In the genomic region with DNA sequence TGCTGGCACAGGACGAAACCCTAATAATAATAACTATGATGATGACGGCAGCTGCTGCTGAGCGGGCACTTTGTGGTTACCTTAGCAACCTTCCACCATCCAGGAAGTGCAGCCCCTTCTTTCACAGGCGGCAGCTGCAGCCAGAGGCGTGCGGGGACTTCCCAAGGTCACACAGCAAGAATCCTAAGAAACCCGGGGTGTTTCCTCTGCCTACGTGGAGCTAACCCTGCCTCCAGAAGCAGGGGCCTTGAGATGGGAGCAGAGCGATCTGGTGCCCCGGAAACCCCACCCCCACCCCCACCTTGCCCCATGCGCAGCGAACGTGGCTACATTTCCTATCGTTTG, we compare ENCODE assay signal across 9 cellular contexts. TPM values are rescaled to one million over a fixed set of nuclear protein-coding genes. Genes with fewer than 3 reads are reported as not detected.
A peak's percentile ranks its signal among the peaks of the same experiment; 100 is the strongest.
DNase-seq lines count a peak whose midpoint lies in the region; ATAC-seq and TF ChIP-seq lines count a peak whose summit lies in the region.
"Had no signal": no experiment of that assay in that cellular context is flagged by ENCODE, and none has a peak within 500 bp of the region (broad histone marks: within the 10 kb centered on the region; RNA-seq: fewer than 3 reads in every experiment).

No MANE protein-coding gene starts in this region.

- H3K4ac ChIP-seq in neuronal stem cell (ENCODE audit: low read length), result no peak overlapping the region

- 0% methylated on average over 3 to 10 of the region's 14 CpGs for WGBS in esophagus squamous epithelium, 2 donors
- no CpG with 5 or more reads among the region's 14 CpGs for WGBS in neuronal stem cell (ENCODE audit: extremely low coverage in 2 of 2, insufficient read length in 2 of 2, insufficient replicate concordance in 1 of 2), 2 donors
- whole genome bisulfite sequencing in transverse colon (ENCODE audit: low coverage in 1 of 2), 2 donors, result 2% methylated on average over 14 of the region's 14 CpGs; no CpG with 5 or more reads in 1 of the 2 donors

- no peaks in the 10 kb centered on the region for H3K79me1 ChIP-seq in neuronal stem cell (ENCODE audit: low read depth, low read length)

- no peak for TF ChIP-seq EP300 in transverse colon (IDR thresholded peaks at IDR 0.05; ENCODE audit: low read depth)

- H3K9ac ChIP-seq in neuronal stem cell (ENCODE audit: low read depth, low read length, poor library complexity), result peak overlapping the region; percentile 86

- intact Hi-C loops in esophagus squamous epithelium (cut with DNase I), result loop anchor here (10.0 kb wide), 1 partner anchor 862 kb away; no protein-coding TSS in a partner anchor
- intact Hi-C loops in transverse colon (cut with DNase I; ENCODE audit: low total_unique reads), result loop anchor here (10.0 kb wide), 2 partner anchors 762 to 862 kb away; no protein-coding TSS in a partner anchor

- H3K27ac ChIP-seq in esophagus squamous epithelium (peak overlapping the region; percentile 93 to 98 (median 97)), neuronal stem cell (replicated peaks; ENCODE audit: low read length) (no peak overlapping the region), transverse colon (peak overlapping the region; percentile 84 to 88 (median 86))

- H2BK120ac ChIP-seq in neuronal stem cell (ENCODE audit: low read depth, low read length), result no peak overlapping the region

- no peak overlapping the region for H2BK5ac ChIP-seq in neuronal stem cell (ENCODE audit: low read length)

- H3K4me3 ChIP-seq in esophagus squamous epithelium, result peak overlapping the region; percentile 28 to 66 (median 50)
- H3K4me3 ChIP-seq in neuronal stem cell (ENCODE audit: low read length in 2 of 2), result peak overlapping the region; percentile 44 to 70
- peak overlapping the region; percentile 19 to 50 (median 30) for H3K4me3 ChIP-seq in transverse colon

- no peak overlapping the region for H4K8ac ChIP-seq in neuronal stem cell (ENCODE audit: low read depth, low read length)

- TF ChIP-seq CTCF in esophagus squamous epithelium (IDR thresholded peaks at IDR 0.05), result no peak
- no peak for TF ChIP-seq CTCF in transverse colon (IDR thresholded peaks at IDR 0.05)

- peak overlapping the region; percentile 38 for H2AK5ac ChIP-seq in neuronal stem cell (ENCODE audit: low read depth, low read length)

- peaks cover 21 to 76% (median 28%) of the 10 kb centered on the region in 3 donors for H3K4me1 ChIP-seq in esophagus squamous epithelium
- H3K4me1 ChIP-seq in neuronal stem cell (ENCODE audit: control insufficient read depth in 2 of 2, insufficient read depth in 1 of 2, low read depth in 1 of 2, low read length in 2 of 2), result peaks cover 8 to 11% of the 10 kb centered on the region in 2 donors
- H3K4me1 ChIP-seq in transverse colon, result peaks cover 0 to 29% (median 22%) of the 10 kb centered on the region in 4 donors

- peak overlapping the region; percentile 88 for H2BK15ac ChIP-seq in neuronal stem cell (ENCODE audit: low read length)

- ATAC-seq in GM19025 (IDR thresholded peaks at IDR 0.05; ENCODE audit: low read depth, unreplicated experiment) (peak; percentile 28), HG03095 (IDR thresholded peaks at IDR 0.05; ENCODE audit: unreplicated experiment) (peak; percentile 28)

- no peak overlapping the region for H3K14ac ChIP-seq in neuronal stem cell (ENCODE audit: low read length)

- peak overlapping the region; percentile 81 for H3K18ac ChIP-seq in neuronal stem cell (ENCODE audit: low read length)

- DNase-seq in NCI-H446 treated with DMSO at 0.1 percent for 48 hours (lab: John Stamatoyannopoulos, UW), result peak; percentile 22
- peak; percentile 49 for DNase-seq in activated T-cell treated with anti-CD3 and anti-CD28 coated beads for 4 hours
- no peak for DNase-seq in esophagus squamous epithelium (lab: John Stamatoyannopoulos, UW)
- DNase-seq in neuronal stem cell (ENCODE audit: low spot score), result peak; percentile 35
- peak; percentile 64 for DNase-seq in transverse colon
- no peak for DNase-seq in ureter (ENCODE audit: low spot score)

- no peak overlapping the region for H3K23ac ChIP-seq in neuronal stem cell (ENCODE audit: low read depth, low read length, poor library complexity)

- H3K27me3 ChIP-seq in esophagus squamous epithelium (no peaks in the 10 kb centered on the region), neuronal stem cell (ENCODE audit: control insufficient read depth in 3 of 3, insufficient read depth in 3 of 3, low read depth in 1 of 3, low read length in 3 of 3) (peaks cover 0 to 11% (median 8%) of the 10 kb centered on the region in 3 experiments), transverse colon (no peaks in the 10 kb centered on the region)

- H2BK12ac ChIP-seq in neuronal stem cell (ENCODE audit: low read length), result no peak overlapping the region

- peak overlapping the region; percentile 95 for H2AFZ ChIP-seq in neuronal stem cell (ENCODE audit: low read length)

- no peak for TF ChIP-seq POLR2A in esophagus squamous epithelium (IDR thresholded peaks at IDR 0.05)
- TF ChIP-seq POLR2A in transverse colon (IDR thresholded peaks at IDR 0.05), result no peak

- H3K4me2 ChIP-seq in neuronal stem cell (ENCODE audit: insufficient read depth, low read length, poor library complexity, severe bottlenecking), result peak overlapping the region; percentile 93

- no peak overlapping the region for H4K91ac ChIP-seq in neuronal stem cell (ENCODE audit: low read depth, low read length, poor library complexity)

- H3K9me3 ChIP-seq in esophagus squamous epithelium (no peaks in the 10 kb centered on the region), neuronal stem cell (replicated peaks in 1 of 2; ENCODE audit: control insufficient read depth in 2 of 2, insufficient read depth in 1 of 2, low read depth in 1 of 2, low read length in 2 of 2) (no peaks in the 10 kb centered on the region), transverse colon (no peaks in the 10 kb centered on the region)

- in situ Hi-C loops in transverse colon (cut with MboI; ENCODE audit: low pct_ligation_motif_present in 1 of 4, low pct_unique_long_range_greater_than_20kb in 1 of 4, low sequenced_read_pairs in 3 of 4), result loop anchor here (5.0 to 25.0 kb wide), 6 partner anchors 119 to 1054 kb away; partner anchors contain the start of gene KRT10 (in 2 of the 4)

- H3K36me3 ChIP-seq in esophagus squamous epithelium (no peaks in the 10 kb centered on the region), neuronal stem cell (replicated peaks in 1 of 2; ENCODE audit: control insufficient read depth in 2 of 2, insufficient read depth in 2 of 2, low read length in 2 of 2) (no peaks in the 10 kb centered on the region), transverse colon (no peaks in the 10 kb centered on the region)

RNA-seq across cellular contexts. Expression of gene EIF1, which starts 22.4 kb away (rescaled TPM):
- total RNA-seq in esophagus squamous epithelium, result 100 to 1,000 TPM in 3 of 4 donors, 10 to 100 TPM in 1; 96.5 to 311 (median 223) TPM
- 353 TPM for polyA plus RNA-seq in neuronal stem cell (2013, experiment 1 of 2)
- polyA plus RNA-seq in neuronal stem cell (2013, experiment 2 of 2), result 340 TPM
- 100 to 1,000 TPM in 3 of 4 donors, 10 to 100 TPM in 1; 93.3 to 520 (median 241) TPM for total RNA-seq in transverse colon
- 1,012 TPM for total RNA-seq in ureter

RNA-seq across cellular contexts. Expression of gene KRT17, which starts 41.9 kb away (rescaled TPM):
- 1,000 to 10,000 TPM in 1 of 4 donors, 10 to 100 TPM in 3; 45.8 to 2,552 (median 75.7) TPM for total RNA-seq in esophagus squamous epithelium
- 0.07 TPM for polyA plus RNA-seq in neuronal stem cell (2013, experiment 1 of 2)
- 0.03 TPM for polyA plus RNA-seq in neuronal stem cell (2013, experiment 2 of 2)
- total RNA-seq in transverse colon, result 10 to 100 TPM in 1 of 4 donors, not detected in 3; 37.6 TPM
- 223 TPM for total RNA-seq in ureter

RNA-seq across cellular contexts. Expression of gene GAST, which starts 45.8 kb away (rescaled TPM):
- not detected for total RNA-seq in esophagus squamous epithelium
- polyA plus RNA-seq in neuronal stem cell (2013, experiment 1 of 2), result not detected
- polyA plus RNA-seq in neuronal stem cell (2013, experiment 2 of 2), result not detected
- total RNA-seq in transverse colon, result not detected
- total RNA-seq in ureter, result not detected
- total RNA-seq: kidney epithelial cell had no signal

RNA-seq across cellular contexts. Expression of gene KRT16, which starts 53.7 kb away (rescaled TPM):
- total RNA-seq in esophagus squamous epithelium (1,000 to 10,000 TPM in 2 of 4 donors, 100 to 1,000 TPM in 2; 156 to 6,712 (median 1,275) TPM), transverse colon (under 1 TPM in 1 of 4 donors, not detected in 3; 0.79 TPM), ureter (0.73 TPM)
- not detected for polyA plus RNA-seq in neuronal stem cell (2013, experiment 1 of 2)
- polyA plus RNA-seq in neuronal stem cell (2013, experiment 2 of 2), result 0.03 TPM

Comparison
In these comparisons a context has a peak if more than half of its experiments do, and no peak if none do; other contexts are left out.
1. DNase-seq: peak in NCI-H446 treated with DMSO at 0.1 percent for 48 hours (single experiment), activated T-cell treated with anti-CD3 and anti-CD28 coated beads for 4 hours (single experiment), neuronal stem cell (single experiment) and transverse colon (single experiment); none in esophagus squamous epithelium (single experiment) and ureter (single experiment).
2. Peak in every context shown above with its lines, with median percentiles within 50 percentile points of each other: H3K4me3 ChIP-seq.